Comparison of ENCODE assay signal across 1 cellular context in genomic region chr16:567362-568256, GRCh38.
TF ChIP-seq lines count a peak whose summit lies in the region.

No MANE protein-coding gene starts in this region.

TF ChIP-seq in endothelial cell of umbilical vein, 7 proteins besides CTCF, POLR2A, EP300 and RAD21:
- TF ChIP-seq FOS (IDR thresholded peaks at IDR 0.05; ENCODE audit: borderline replicate concordance, insufficient read depth, low read length) (no peak), GATA2 (IDR thresholded peaks at IDR 0.05; ENCODE audit: insufficient read depth, insufficient read length, low read depth, low read length) (no peak), POLR2AphosphoS5 (IDR thresholded peaks at IDR 0.05; ENCODE audit: insufficient read depth, low read depth, low read length) (no peak), JUN (IDR thresholded peaks at IDR 0.05; ENCODE audit: borderline replicate concordance, insufficient read depth, insufficient read length, low read depth) (no peak), EZH2 (IDR thresholded peaks at IDR 0.05; ENCODE audit: borderline replicate concordance, low read depth, low read length, severe bottlenecking) (no peak), MAX (IDR thresholded peaks at IDR 0.05; ENCODE audit: insufficient read depth, insufficient read length) (no peak), MYC (IDR thresholded peaks at IDR 0.05; ENCODE audit: low read depth, low read length) (no peak)
